20 cellular contexts compared by ENCODE assay signal in the genomic region with DNA sequence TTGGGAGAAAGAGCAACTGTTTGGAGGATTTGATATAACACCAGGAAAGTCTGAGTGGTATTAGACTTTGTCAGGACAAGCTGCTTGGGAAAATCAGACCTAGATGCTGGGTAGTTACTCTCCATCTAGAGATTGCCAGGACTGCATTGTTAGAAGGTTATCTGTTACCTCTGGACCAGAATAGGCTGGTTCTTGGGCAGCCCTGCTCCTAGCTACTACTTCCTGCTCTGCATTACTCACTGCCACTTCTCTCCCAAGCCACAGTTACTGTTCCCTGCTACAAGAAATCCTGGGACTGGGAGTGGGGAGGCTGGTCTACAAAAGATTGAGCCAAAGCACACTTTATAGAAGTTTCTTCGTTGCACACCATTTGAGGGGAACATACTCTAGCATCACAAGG.
"Had no signal": no experiment of that assay in that cellular context is flagged by ENCODE, and none has a peak within 500 bp of the region (broad histone marks: within the 10 kb centered on the region; RNA-seq: fewer than 3 reads in every experiment).

No MANE protein-coding gene starts in this region.

- H3K36me3 ChIP-seq: gastroesophageal sphincter, right atrium auricular region, stomach, tibial artery had no signal

- H3K9me3 ChIP-seq: gastroesophageal sphincter, right atrium auricular region, stomach, tibial artery had no signal

- H3K4me1 ChIP-seq: gastroesophageal sphincter, right atrium auricular region, stomach, tibial artery had no signal

- ATAC-seq: gastroesophageal sphincter; left cardiac atrium; natural killer cell; stimulated activated naive B cell treated with anti-CD40 and anti-IgM and Interleukin-4, amounts not matched to agents 10 μg/mL and 1 μg/mL and 100 μg/mL, for 72 hours had no signal

- H3K27ac ChIP-seq: gastroesophageal sphincter, hepatocyte, right atrium auricular region, stomach, tibial artery had no signal

- DNase-seq: activated CD4-positive, alpha-beta T cell treated with anti-CD3 and anti-CD28 coated beads for 4 hours; activated CD4-positive, alpha-beta T cell treated with anti-CD3 and anti-CD28 coated beads, Interleukin-2, amount 50 U/mL, for 4 hours; activated effector memory CD4-positive, alpha-beta T cell treated with Interleukin-2 at 50 U/mL for 16 hours; activated naive CD4-positive, alpha-beta T cell treated with Interleukin-2 at 50 U/mL for 16 hours; activated T-cell treated with anti-CD3 and anti-CD28 coated beads for 4 hours; anterior cingulate cortex; effector CD8-positive, alpha-beta T cell; left cardiac atrium; natural killer cell; stimulated activated CD4-positive, alpha-beta T cell treated with anti-CD3 and anti-CD28 coated beads, Interleukin-1b, Interleukin-23, amount 100 ng/mL, for 48 hours; stimulated activated CD4-positive, alpha-beta T cell treated with anti-CD3 and anti-CD28 coated beads, Interleukin-4, amount 100 ng/mL, for 4 hours; stimulated activated CD8-positive, alpha-beta memory T cell treated with anti-CD3 and anti-CD28 coated beads, Interleukin-4, amount 100 ng/mL, for 48 hours; stimulated activated naive B cell treated with anti-CD40 and anti-IgM and Interleukin-4, amounts not matched to agents 10 μg/mL and 1 μg/mL and 100 μg/mL, for 72 hours; stomach; tibial artery had no signal

- H3K4me1 Mint-ChIP-seq: natural killer cell; stimulated activated naive B cell treated with anti-CD40 and anti-IgM and Interleukin-4, amounts not matched to agents 10 μg/mL and 1 μg/mL and 100 μg/mL, for 72 hours had no signal

- H3K36me3 Mint-ChIP-seq: activated naive CD8-positive, alpha-beta T cell; natural killer cell; stimulated activated naive B cell treated with anti-CD40 and anti-IgM and Interleukin-4, amounts not matched to agents 10 μg/mL and 1 μg/mL and 100 μg/mL, for 72 hours had no signal

- H3K4me3 ChIP-seq: gastroesophageal sphincter, hepatocyte, right atrium auricular region, smooth muscle cell, stomach, tibial artery had no signal

- H3K27me3 ChIP-seq: gastroesophageal sphincter, hepatocyte, right atrium auricular region, stomach, tibial artery had no signal

- H3K27ac Mint-ChIP-seq: activated naive CD8-positive, alpha-beta T cell; natural killer cell; stimulated activated naive B cell treated with anti-CD40 and anti-IgM and Interleukin-4, amounts not matched to agents 10 μg/mL and 1 μg/mL and 100 μg/mL, for 72 hours had no signal

- H3K4me3 Mint-ChIP-seq: activated naive CD8-positive, alpha-beta T cell; natural killer cell; stimulated activated naive B cell treated with anti-CD40 and anti-IgM and Interleukin-4, amounts not matched to agents 10 μg/mL and 1 μg/mL and 100 μg/mL, for 72 hours had no signal

- H3K9me3 Mint-ChIP-seq: stimulated activated naive B cell treated with anti-CD40 and anti-IgM and Interleukin-4, amounts not matched to agents 10 μg/mL and 1 μg/mL and 100 μg/mL, for 72 hours had no signal
